ENCODE assay signal across 21 cellular contexts in genomic region chr3:57731311-57731710, GRCh38. TPM values are rescaled to one million over a fixed set of nuclear protein-coding genes. Genes with fewer than 3 reads are reported as not detected.
DNase-seq lines count a peak whose midpoint lies in the region; ATAC-seq and TF ChIP-seq lines count a peak whose summit lies in the region.
"Had no signal": no experiment of that assay in that cellular context is flagged by ENCODE, and none has a peak within 500 bp of the region (broad histone marks: within the 10 kb centered on the region; RNA-seq: fewer than 3 reads in every experiment).

No MANE protein-coding gene starts in this region.

- H3K4me2 ChIP-seq in SK-N-SH: no peak overlapping the region
- H3K4me2 ChIP-seq: BLaER1 treated with 17β-estradiol and CSF1 and Interleukin-3, amounts not matched to agents 10 nM and 100 nM had no signal

- no peaks in the 10 kb centered on the region for H3K9me3 ChIP-seq in SK-N-SH
- H3K9me3 ChIP-seq in right atrium auricular region: no peaks in the 10 kb centered on the region
- H3K9me3 ChIP-seq: BLaER1 treated with 17β-estradiol and CSF1 and Interleukin-3, amounts not matched to agents 10 nM and 100 nM had no signal

- TF ChIP-seq RAD21 in SK-N-SH (IDR thresholded peaks at IDR 0.05; ENCODE audit: low read length): no peak

- CTCF ChIA-PET in SK-N-SH (lab: Yijun Ruan, JAX): interaction anchor here (1.4 kb wide), 2 partner anchors 11 to 19 kb away, joined by 3 read pairs; no protein-coding TSS in a partner anchor

- H3K4me1 ChIP-seq in SK-N-SH (ENCODE audit: control insufficient read depth in 1 of 2, insufficient read depth in 2 of 2, low read depth in 1 of 2, low read length in 1 of 2) (no peaks in the 10 kb centered on the region), right atrium auricular region (no peaks in the 10 kb centered on the region)

- WGBS in SK-N-SH (ENCODE audit: low lambda C conversion rate): 91% methylated on average over 1 of the region's 1 CpG

- H3K9me2 ChIP-seq in SK-N-SH: no peaks in the 10 kb centered on the region

- H3K27me3 ChIP-seq in SK-N-SH (ENCODE audit: insufficient read depth): no peaks in the 10 kb centered on the region
- no peaks in the 10 kb centered on the region for H3K27me3 ChIP-seq in right atrium auricular region
- H3K27me3 ChIP-seq: BLaER1 treated with 17β-estradiol and CSF1 and Interleukin-3, amounts not matched to agents 10 nM and 100 nM had no signal

- H3K36me3 ChIP-seq in SK-N-SH (replicated peaks in 1 of 2; ENCODE audit: control insufficient read depth in 1 of 2, insufficient read depth in 2 of 2, low read length in 1 of 2) (no peaks in the 10 kb centered on the region), right atrium auricular region (no peaks in the 10 kb centered on the region)
- H3K36me3 ChIP-seq: BLaER1 treated with 17β-estradiol and CSF1 and Interleukin-3, amounts not matched to agents 10 nM and 100 nM had no signal

- TF ChIP-seq CTCF in SK-N-SH (IDR thresholded peaks at IDR 0.05) (no peak), right atrium auricular region (IDR thresholded peaks at IDR 0.05) (no peak)

- 0 out of 2 replicates have a peak overlapping the region, but pooled peaks have one; percentile 0 for H2AFZ ChIP-seq in SK-N-SH (ENCODE audit: low read depth)

- no peak for TF ChIP-seq EP300 in SK-N-SH (IDR thresholded peaks at IDR 0.05; ENCODE audit: borderline replicate concordance in 1 of 2, low read depth in 1 of 2, low read length in 1 of 2)

- H3K9ac ChIP-seq in SK-N-SH: no peak overlapping the region
- H3K9ac ChIP-seq: BLaER1 treated with 17β-estradiol and CSF1 and Interleukin-3, amounts not matched to agents 10 nM and 100 nM had no signal

- ATAC-seq in SK-N-SH treated with all-trans-retinoic acid at 6 μM for 48 hours (no peak), HG03039 (IDR thresholded peaks at IDR 0.05; ENCODE audit: unreplicated experiment) (no peak)

- POLR2A ChIA-PET in SK-N-SH (lab: Yijun Ruan, JAX): no interaction called here

- H3K27ac ChIP-seq in SK-N-SH (ENCODE audit: low read depth in 2 of 2, low read length in 1 of 2): no peak overlapping the region
- no peak overlapping the region for H3K27ac ChIP-seq in right atrium auricular region
- H3K27ac ChIP-seq: BLaER1 treated with 17β-estradiol and CSF1 and Interleukin-3, amounts not matched to agents 10 nM and 100 nM had no signal

- no peak overlapping the region for H3K4me3 ChIP-seq in SK-N-SH (ENCODE audit: low read depth in 2 of 2, low read length in 1 of 2)
- H3K4me3 ChIP-seq in right atrium auricular region: no peak overlapping the region
- H3K4me3 ChIP-seq: BLaER1 treated with 17β-estradiol and CSF1 and Interleukin-3, amounts not matched to agents 10 nM and 100 nM had no signal

- H3K79me2 ChIP-seq in SK-N-SH (ENCODE audit: insufficient read depth): no peaks in the 10 kb centered on the region

- H4K20me1 ChIP-seq in SK-N-SH (ENCODE audit: insufficient read depth): no peaks in the 10 kb centered on the region
- H4K20me1 ChIP-seq: BLaER1 treated with 17β-estradiol and CSF1 and Interleukin-3, amounts not matched to agents 10 nM and 100 nM had no signal

- H3F3A ChIP-seq in SK-N-SH (replicated peaks; ENCODE audit: insufficient read depth): peaks cover 3% of the 10 kb centered on the region

- DNase-seq in SK-N-SH (no peak), GM04503 (ENCODE audit: low read depth) (peak; percentile 39), amniotic epithelial cell (ENCODE audit: low read depth) (peak; percentile 53), NCI-H2196 (lab: John Stamatoyannopoulos, UW; ENCODE audit: unreplicated experiment) (no peak), right atrium auricular region (ENCODE audit: low spot score) (no peak)
- DNase-seq: Calu3; CD8-positive, alpha-beta memory T cell; DMS153; GDM1; KG1; NCI-H1105; NCI-H146; NCI-H2029; NCI-H345; NCI-H524; NCI-H774; Right ventricle myocardium superior; T-helper 2 cell had no signal

TF ChIP-seq in SK-N-SH, 30 proteins besides CTCF, POLR2A, EP300 and RAD21 (continues in another document):
- TF ChIP-seq POLR2AphosphoS5 (IDR thresholded peaks at IDR 0.05; ENCODE audit: low read depth, low read length) (no peak), JUND (IDR thresholded peaks at IDR 0.05) (no peak), RCOR1 (IDR thresholded peaks at IDR 0.05; ENCODE audit: low read length) (no peak), MAX (IDR thresholded peaks at IDR 0.05; ENCODE audit: low read depth) (no peak), ELF1 (IDR thresholded peaks at IDR 0.05) (no peak), FOXM1 (IDR thresholded peaks at IDR 0.05; ENCODE audit: low read depth) (no peak), MXI1 (IDR thresholded peaks at IDR 0.05; ENCODE audit: low read depth, low read length) (no peak), REST (IDR thresholded peaks at IDR 0.05; ENCODE audit: low read depth, low read length) (no peak), FOXJ3 (CRISPR knock-in tag; IDR thresholded peaks at IDR 0.05) (no peak)

TF ChIP-seq in SK-N-SH treated with all-trans-retinoic acid at 6 μM for 48 hours, 23 proteins besides CTCF, POLR2A, EP300 and RAD21:
- no peak for TF ChIP-seq OSR1 (CRISPR knock-in tag; IDR thresholded peaks at IDR 0.05)
- no peak for TF ChIP-seq TCF4 (CRISPR knock-in tag; IDR thresholded peaks at IDR 0.05; ENCODE audit: borderline replicate concordance)
- TF ChIP-seq SNAI2 (CRISPR knock-in tag; IDR thresholded peaks at IDR 0.05): no peak
- no peak for TF ChIP-seq ARNTL (CRISPR knock-in tag; IDR thresholded peaks at IDR 0.05; ENCODE audit: borderline replicate concordance, low read depth)
- no peak for TF ChIP-seq ZC3H10 (CRISPR knock-in tag; IDR thresholded peaks at IDR 0.05)
- TF ChIP-seq CSDC2 (CRISPR knock-in tag; IDR thresholded peaks at IDR 0.05): no peak
- no peak for TF ChIP-seq ESRRG (CRISPR knock-in tag; IDR thresholded peaks at IDR 0.05)
- no peak for TF ChIP-seq GLIS3 (CRISPR knock-in tag; IDR thresholded peaks at IDR 0.05)
- TF ChIP-seq PPARA (CRISPR knock-in tag; IDR thresholded peaks at IDR 0.05; ENCODE audit: borderline replicate concordance): no peak
- TF ChIP-seq, protein P1, sequence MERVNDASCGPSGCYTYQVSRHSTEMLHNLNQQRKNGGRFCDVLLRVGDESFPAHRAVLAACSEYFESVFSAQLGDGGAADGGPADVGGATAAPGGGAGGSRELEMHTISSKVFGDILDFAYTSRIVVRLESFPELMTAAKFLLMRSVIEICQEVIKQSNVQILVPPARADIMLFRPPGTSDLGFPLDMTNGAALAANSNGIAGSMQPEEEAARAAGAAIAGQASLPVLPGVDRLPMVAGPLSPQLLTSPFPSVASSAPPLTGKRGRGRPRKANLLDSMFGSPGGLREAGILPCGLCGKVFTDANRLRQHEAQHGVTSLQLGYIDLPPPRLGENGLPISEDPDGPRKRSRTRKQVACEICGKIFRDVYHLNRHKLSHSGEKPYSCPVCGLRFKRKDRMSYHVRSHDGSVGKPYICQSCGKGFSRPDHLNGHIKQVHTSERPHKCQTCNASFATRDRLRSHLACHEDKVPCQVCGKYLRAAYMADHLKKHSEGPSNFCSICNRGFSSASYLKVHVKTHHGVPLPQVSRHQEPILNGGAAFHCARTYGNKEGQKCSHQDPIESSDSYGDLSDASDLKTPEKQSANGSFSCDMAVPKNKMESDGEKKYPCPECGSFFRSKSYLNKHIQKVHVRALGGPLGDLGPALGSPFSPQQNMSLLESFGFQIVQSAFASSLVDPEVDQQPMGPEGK (CRISPR knock-in tag; IDR thresholded peaks at IDR 0.05; ENCODE audit: borderline replicate concordance): no peak
- no peak for TF ChIP-seq ZNF8 (CRISPR knock-in tag; IDR thresholded peaks at IDR 0.05)
TF ChIP-seq in SK-N-SH treated with all-trans-retinoic acid at 6 μM for 48 hours: peak in this region for 0.

RNA-seq across cellular contexts. Expression of gene SLMAP, which starts 24.8 kb away (rescaled TPM):
- 10.5 and 11.7 TPM in 2 replicates for polyA plus RNA-seq in SK-N-SH (2012; rRNA removed)
- 14.4 and 16.5 TPM in 2 replicates for polyA plus RNA-seq in SK-N-SH (2012; cell fraction: cytosol; rRNA removed)
- 13.9 and 19.8 TPM in 2 replicates for polyA plus RNA-seq in SK-N-SH (2012; cell fraction: nucleus; rRNA removed)
- 100 to 1,000 TPM; 220 to 256 TPM for total RNA-seq in right atrium auricular region

RNA-seq across cellular contexts. Expression of gene DENND6A, which starts 38.4 kb away (rescaled TPM):
- 5.8 and 9.7 TPM in 2 replicates for polyA plus RNA-seq in SK-N-SH (2012; rRNA removed)
- polyA plus RNA-seq in SK-N-SH (2012; cell fraction: cytosol; rRNA removed): 6.4 and 6.6 TPM in 2 replicates
- 3.9 and 9.9 TPM in 2 replicates for polyA plus RNA-seq in SK-N-SH (2012; cell fraction: nucleus; rRNA removed)
- total RNA-seq in right atrium auricular region: 10 to 100 TPM; 12.7 to 13.3 TPM

Comparison
In these comparisons a context has a peak if more than half of its experiments do, and no peak if none do; other contexts are left out.
1. DNase-seq: peak in GM04503 (single experiment) and amniotic epithelial cell (single experiment); none in SK-N-SH (single experiment), NCI-H2196 (single experiment) and right atrium auricular region (single experiment).